Comparison of ENCODE assay signal across 19 cellular contexts in the genomic region with DNA sequence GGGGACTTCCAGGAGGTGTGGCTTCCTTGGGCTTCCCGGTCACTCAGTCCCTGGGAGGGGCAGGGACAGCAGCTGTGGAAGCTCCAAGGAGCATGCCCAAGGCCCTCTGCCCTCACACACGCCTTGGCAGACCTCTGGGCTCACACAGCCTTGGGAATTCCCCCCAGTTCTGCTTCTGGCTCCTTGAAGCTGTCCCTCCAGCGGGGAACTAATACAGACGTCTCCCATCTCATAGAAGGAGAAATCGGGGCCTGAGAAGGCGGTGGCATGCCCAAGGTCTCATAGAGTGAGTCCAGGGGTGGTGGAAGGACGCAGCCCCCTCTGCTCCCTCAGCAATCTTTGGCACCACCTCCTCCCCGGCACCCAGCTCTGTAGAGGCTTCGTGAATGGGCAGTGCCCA.
A peak's percentile ranks its signal among the peaks of the same experiment; 100 is the strongest.
DNase-seq lines count a peak whose midpoint lies in the region; ATAC-seq and TF ChIP-seq lines count a peak whose summit lies in the region.
"Had no signal": no experiment of that assay in that cellular context is flagged by ENCODE, and none has a peak within 500 bp of the region (broad histone marks: within the 10 kb centered on the region; RNA-seq: fewer than 3 reads in every experiment).

No MANE protein-coding gene starts in this region.

- DNase-seq in GM10248 (ENCODE audit: extremely low spot score) (peak; percentile 46), adipocyte (ENCODE audit: low read depth) (no peak), memory B cell (ENCODE audit: low spot score in 2 of 2) (no peak), RWPE1 (ENCODE audit: low spot score) (no peak), DMS153 treated with DMSO at 0.1 percent for 48 hours (lab: John Stamatoyannopoulos, UW; ENCODE audit: unreplicated experiment) (no peak), NCI-H524 treated with DMSO at 0.1 percent for 48 hours (lab: John Stamatoyannopoulos, UW) (no peak)
- DNase-seq in stimulated activated naive B cell treated with anti-CD40 and anti-IgM and Interleukin-4, amounts not matched to agents 10 μg/mL and 1 μg/mL and 100 μg/mL, for 72 hours = no peak
- DNase-seq: activated CD4-positive, alpha-beta T cell treated with anti-CD3 and anti-CD28 coated beads, Interleukin-2, amount 10 ng/mL, durations not matched to agents 24 days and 14 days; activated CD8-positive, alpha-beta memory T cell treated with anti-CD3 and anti-CD28 coated beads, Interleukin-2, amount 50 U/mL, for 48 hours; activated naive CD4-positive, alpha-beta T cell treated with Interleukin-2 at 50 U/mL for 16 hours; AML-193; NCI-H187; NCI-H2227 treated with DMSO at 0.1 percent for 48 hours; occipital lobe; stimulated activated CD4-positive, alpha-beta T cell treated with anti-CD3 and anti-CD28 coated beads, Interleukin-2, amount 100 ng/mL, for 24 hours had no signal

- no peak overlapping the region for H3K4me3 ChIP-seq in adipocyte (ENCODE audit: low read length)
- H3K4me3 ChIP-seq: ascending aorta, vagina had no signal

- peaks cover 41% of the 10 kb centered on the region for H3K4me1 Mint-ChIP-seq in memory B cell
- peaks cover 52 to 55% of the 10 kb centered on the region in 2 donors for H3K4me1 Mint-ChIP-seq in stimulated activated naive B cell treated with anti-CD40 and anti-IgM and Interleukin-4, amounts not matched to agents 10 μg/mL and 1 μg/mL and 100 μg/mL, for 72 hours

- H3K27ac Mint-ChIP-seq in memory B cell = peak overlapping the region; percentile 96
- H3K27ac Mint-ChIP-seq in stimulated activated naive B cell treated with anti-CD40 and anti-IgM and Interleukin-4, amounts not matched to agents 10 μg/mL and 1 μg/mL and 100 μg/mL, for 72 hours = peak overlapping the region; percentile 51
- H3K27ac Mint-ChIP-seq: mesothelial cell of epicardium had no signal

- peaks cover 5% of the 10 kb centered on the region for H3K9me3 ChIP-seq in adipocyte (ENCODE audit: control insufficient read depth, low read length)
- H3K9me3 ChIP-seq: vagina had no signal

- CTCF ChIA-PET in GM10248 (lab: Yijun Ruan, JAX) (interaction anchor here (0.7 to 18.2 kb wide), 5 partner anchors 9 to 46 kb away, joined by 3 to 543 read pairs (median 3); partner anchors contain the start of genes ISCU, SART3 and SELPLG), RWPE1 (lab: Yijun Ruan, JAX) (no interaction called here)

- H3K36me3 ChIP-seq in adipocyte (ENCODE audit: control insufficient read depth, insufficient read depth, low read length, severe bottlenecking) = no peaks in the 10 kb centered on the region
- H3K36me3 ChIP-seq: ascending aorta, vagina had no signal

- H3K27me3 Mint-ChIP-seq in memory B cell = peaks cover 2% of the 10 kb centered on the region
- H3K27me3 Mint-ChIP-seq in stimulated activated naive B cell treated with anti-CD40 and anti-IgM and Interleukin-4, amounts not matched to agents 10 μg/mL and 1 μg/mL and 100 μg/mL, for 72 hours = peaks cover 0 to 4% of the 10 kb centered on the region in 2 donors

- H3K4me3 Mint-ChIP-seq in memory B cell = no peak overlapping the region
- peak overlapping the region in 1 of 2 donors; percentile 10 for H3K4me3 Mint-ChIP-seq in stimulated activated naive B cell treated with anti-CD40 and anti-IgM and Interleukin-4, amounts not matched to agents 10 μg/mL and 1 μg/mL and 100 μg/mL, for 72 hours
- H3K4me3 Mint-ChIP-seq: activated CD4-positive, alpha-beta T cell treated with anti-CD3 and anti-CD28 coated beads, Interleukin-2, amount 10 ng/mL, durations not matched to agents 24 days and 14 days; mesothelial cell of epicardium had no signal

- H3K27me3 ChIP-seq in adipocyte (replicated peaks; ENCODE audit: control insufficient read depth, insufficient read depth, low read length) = no peaks in the 10 kb centered on the region
- H3K27me3 ChIP-seq: ascending aorta, vagina had no signal

- no peak for ATAC-seq in memory B cell (ENCODE audit: low read depth)
- no peak for ATAC-seq in stimulated activated naive B cell treated with anti-CD40 and anti-IgM and Interleukin-4, amounts not matched to agents 10 μg/mL and 1 μg/mL and 100 μg/mL, for 72 hours (replicated peaks)
- ATAC-seq: sciatic nerve had no signal

- H3K9ac ChIP-seq in adipocyte (ENCODE audit: low read length) = peak overlapping the region; percentile 23

- POLR2A ChIA-PET in GM10248 (lab: Yijun Ruan, JAX) = no interaction called here
- POLR2A ChIA-PET in RWPE1 (lab: Yijun Ruan, JAX; ENCODE audit: low non-redundant PET) = no interaction called here

- H3K9me3 Mint-ChIP-seq in memory B cell = peaks cover 4% of the 10 kb centered on the region
- peaks cover 6 to 8% of the 10 kb centered on the region in 2 donors for H3K9me3 Mint-ChIP-seq in stimulated activated naive B cell treated with anti-CD40 and anti-IgM and Interleukin-4, amounts not matched to agents 10 μg/mL and 1 μg/mL and 100 μg/mL, for 72 hours

- TF ChIP-seq CTCF in GM10248 (IDR thresholded peaks at IDR 0.05; ENCODE audit: control extremely low read depth, extremely low read depth, low read depth, missing control alignments) (no peak), RWPE1 (conservative IDR thresholded peaks at IDR 0.05; ENCODE audit: low read depth) (no peak)

- H3K27ac ChIP-seq in RWPE1 = no peak overlapping the region
- H3K27ac ChIP-seq: ascending aorta, vagina had no signal

- peaks cover 5% of the 10 kb centered on the region for H3K36me3 Mint-ChIP-seq in memory B cell
- H3K36me3 Mint-ChIP-seq in stimulated activated naive B cell treated with anti-CD40 and anti-IgM and Interleukin-4, amounts not matched to agents 10 μg/mL and 1 μg/mL and 100 μg/mL, for 72 hours = peaks cover 7 to 8% of the 10 kb centered on the region in 2 donors
- H3K36me3 Mint-ChIP-seq: mesothelial cell of epicardium had no signal

- peaks cover 65% of the 10 kb centered on the region for H3K4me1 ChIP-seq in adipocyte (ENCODE audit: control insufficient read depth, insufficient read depth, low read length)
